1 cellular context compared by ENCODE assay signal in genomic region chr1:42759114-42759513, GRCh38.
TF ChIP-seq lines count a peak whose summit lies in the region.

No MANE protein-coding gene starts in this region.

TF ChIP-seq in HepG2, 621 proteins besides CTCF, POLR2A, EP300 and RAD21:
- TF ChIP-seq TRIM22 (IDR thresholded peaks at IDR 0.05) (no peak), YY1 (IDR thresholded peaks at IDR 0.05; ENCODE audit: insufficient read depth, insufficient replicate concordance, low read depth, low read length) (no peak), ZBTB33 (CRISPR knock-in tag; IDR thresholded peaks at IDR 0.05) (peak; percentile 97), LBX2 (CRISPR knock-in tag; IDR thresholded peaks at IDR 0.05; ENCODE audit: borderline replicate concordance) (no peak)
